In genomic region chr12:102512523-102512922, GRCh38 we compare ENCODE assay signal across 19 cellular contexts.
DNase-seq lines count a peak whose midpoint lies in the region; ATAC-seq and TF ChIP-seq lines count a peak whose summit lies in the region.
"Had no signal": no experiment of that assay in that cellular context is flagged by ENCODE, and none has a peak within 500 bp of the region (broad histone marks: within the 10 kb centered on the region; RNA-seq: fewer than 3 reads in every experiment).

No MANE protein-coding gene starts in this region.

- in situ Hi-C loops in GM13977 (cut with MboI; ENCODE audit: low pct_unique_long_range_greater_than_20kb, low sequenced_read_pairs, unreplicated experiment): no loop called here

- DNase-seq in medulla oblongata (ENCODE audit: extremely low spot score) (peak; percentile 10), GM13977 (ENCODE audit: low spot score) (no peak), HK-2 (ENCODE audit: unreplicated experiment) (no peak)
- DNase-seq in stimulated activated CD8-positive, alpha-beta memory T cell treated with anti-CD3 and anti-CD28 coated beads, Interleukin-4, amount 100 ng/mL, for 48 hours: no peak
- DNase-seq: activated CD8-positive, alpha-beta memory T cell treated with anti-CD3 and anti-CD28 coated beads for 24 hours; adrenal gland; DMS79; effector CD4-positive, alpha-beta T cell; head of caudate nucleus; MG63; naive thymus-derived CD8-positive, alpha-beta T cell; NCI-H69; stimulated activated naive B cell treated with anti-CD40 and anti-IgM and Interleukin-4, amounts not matched to agents 10 μg/mL and 1 μg/mL and 100 μg/mL, for 72 hours; T-cell; transverse colon had no signal

- ATAC-seq in GM18909 (IDR thresholded peaks at IDR 0.05; ENCODE audit: poor library complexity, unreplicated experiment): peak; percentile 17
- ATAC-seq in GM21529 (IDR thresholded peaks at IDR 0.05; ENCODE audit: unreplicated experiment): peak; percentile 25
- ATAC-seq in HG03571 (IDR thresholded peaks at IDR 0.05; ENCODE audit: unreplicated experiment): peak; percentile 19
- ATAC-seq: naive thymus-derived CD8-positive, alpha-beta T cell; T-cell; WTC11 had no signal

- no peak for TF ChIP-seq CTCF in GM13977 (IDR thresholded peaks at IDR 0.05; ENCODE audit: extremely low read depth, insufficient read depth, missing control alignments)
